ENCODE assay signal across 8 cellular contexts in genomic region chr18:45962461-45962860, GRCh38. TPM values are rescaled to one million over a fixed set of nuclear protein-coding genes. Genes with fewer than 3 reads are reported as not detected.
A peak's percentile ranks its signal among the peaks of the same experiment; 100 is the strongest.
DNase-seq lines count a peak whose midpoint lies in the region; ATAC-seq and TF ChIP-seq lines count a peak whose summit lies in the region.

No MANE protein-coding gene starts in this region.

- H3K27me3 Mint-ChIP-seq in naive thymus-derived CD4-positive, alpha-beta T cell = no peaks in the 10 kb centered on the region

- peaks cover 0 to 5% (median 0%) of the 10 kb centered on the region in 3 experiments for H3K36me3 ChIP-seq in naive thymus-derived CD4-positive, alpha-beta T cell (ENCODE audit: control insufficient read depth in 2 of 3, insufficient read depth in 3 of 3, low read length in 3 of 3)

- POLR2A ChIA-PET in naive thymus-derived CD4-positive, alpha-beta T cell (lab: Charles Lee) = interaction anchor here (0.5 to 1.6 kb wide), 3 partner anchors 12 to 111 kb away, joined by 3 to 4 read pairs (median 4); no protein-coding TSS in a partner anchor

- peaks cover 27 to 42% of the 10 kb centered on the region in 2 donors for H3K4me1 ChIP-seq in naive thymus-derived CD4-positive, alpha-beta T cell (ENCODE audit: control insufficient read depth in 2 of 2, insufficient read depth in 2 of 2, low read length in 2 of 2)

- H3K27me3 ChIP-seq in naive thymus-derived CD4-positive, alpha-beta T cell (ENCODE audit: control insufficient read depth in 2 of 2, insufficient read depth in 2 of 2, low read length in 2 of 2) = no peaks in the 10 kb centered on the region

- CTCF ChIA-PET in naive thymus-derived CD4-positive, alpha-beta T cell (lab: Charles Lee) = interaction anchor here (1.1 to 1.5 kb wide), 2 partner anchors 10 to 111 kb away, joined by 5 read pairs; no protein-coding TSS in a partner anchor

- TF ChIP-seq POLR2A in NB4 (IDR thresholded peaks at IDR 0.05; ENCODE audit: extremely low read depth, insufficient read length) = no peak

- DNase-seq in Daoy (ENCODE audit: low read depth) (peak; percentile 83), NB4 (ENCODE audit: low read depth) (peak; percentile 4), astrocyte of the hippocampus (ENCODE audit: low read depth, low spot score) (peak; percentile 91), NCI-H2081 treated with DMSO at 0.1 percent for 48 hours (lab: John Stamatoyannopoulos, UW) (no peak), NCI-H446 treated with DMSO at 0.1 percent for 48 hours (lab: John Stamatoyannopoulos, UW) (no peak), GOT3 (lab: John Stamatoyannopoulos, UW) (no peak)
- peak in 2 of 9 donors; percentile 11 to 45 for DNase-seq in naive thymus-derived CD4-positive, alpha-beta T cell

- peaks cover 3 to 26% (median 15%) of the 10 kb centered on the region in 5 donors for H3K36me3 Mint-ChIP-seq in naive thymus-derived CD4-positive, alpha-beta T cell

- H3K27ac Mint-ChIP-seq in naive thymus-derived CD4-positive, alpha-beta T cell = peak overlapping the region in 7 of 9 donors; percentile 19 to 90 (median 76)

- intact Hi-C loops in naive thymus-derived CD4-positive, alpha-beta T cell (cut with micrococcal nuclease) = loop anchor here in 1 of 2 donors (10.0 kb wide), 1 partner anchor 1972 kb away; the partner anchor contains the start of gene SMAD2

- peak overlapping the region in 5 of 10 donors; percentile 30 to 71 (median 51) for H3K4me3 Mint-ChIP-seq in naive thymus-derived CD4-positive, alpha-beta T cell

- H3K27ac ChIP-seq in naive thymus-derived CD4-positive, alpha-beta T cell (ENCODE audit: low read depth, low read length) = peak overlapping the region; percentile 32

- peaks cover 40 to 79% (median 74%) of the 10 kb centered on the region in 7 donors for H3K4me1 Mint-ChIP-seq in naive thymus-derived CD4-positive, alpha-beta T cell

- no peaks in the 10 kb centered on the region for H3K9me3 ChIP-seq in naive thymus-derived CD4-positive, alpha-beta T cell (ENCODE audit: control insufficient read depth in 2 of 3, low read length in 3 of 3)

- peaks cover 0 to 4% (median 0%) of the 10 kb centered on the region in 11 donors for H3K9me3 Mint-ChIP-seq in naive thymus-derived CD4-positive, alpha-beta T cell

- no peak overlapping the region for H3K4me3 ChIP-seq in NB4 (ENCODE audit: low read depth, low read length)
- H3K4me3 ChIP-seq in naive thymus-derived CD4-positive, alpha-beta T cell (ENCODE audit: low read length) = no peak overlapping the region

- TF ChIP-seq CTCF in NB4 (IDR thresholded peaks at IDR 0.05; ENCODE audit: low read depth, low read length) = no peak

- ATAC-seq in naive thymus-derived CD4-positive, alpha-beta T cell = peak; percentile 65
- ATAC-seq in GM21367 (IDR thresholded peaks at IDR 0.05; ENCODE audit: unreplicated experiment) = no peak

RNA-seq across cellular contexts. Expression of gene EPG5, which starts 4.7 kb away (rescaled TPM):
- 6.2 TPM in 2 replicates for total RNA-seq in Daoy (2014; rRNA removed; shearing (Covaris generic))
- total RNA-seq in naive thymus-derived CD4-positive, alpha-beta T cell = 10 to 100 TPM; 26.0 to 54.8 (median 44.7) TPM
- polyA plus RNA-seq in naive thymus-derived CD4-positive, alpha-beta T cell = 1 to 10 TPM; 6.3 to 6.4 TPM

Comparison
In these comparisons a context has a peak if more than half of its experiments do, and no peak if none do; other contexts are left out.
1. DNase-seq: peak in Daoy (single experiment), NB4 (single experiment) and astrocyte of the hippocampus (single experiment); none in NCI-H2081 treated with DMSO at 0.1 percent for 48 hours (single experiment), NCI-H446 treated with DMSO at 0.1 percent for 48 hours (single experiment) and GOT3 (single experiment).